In the genomic region with DNA sequence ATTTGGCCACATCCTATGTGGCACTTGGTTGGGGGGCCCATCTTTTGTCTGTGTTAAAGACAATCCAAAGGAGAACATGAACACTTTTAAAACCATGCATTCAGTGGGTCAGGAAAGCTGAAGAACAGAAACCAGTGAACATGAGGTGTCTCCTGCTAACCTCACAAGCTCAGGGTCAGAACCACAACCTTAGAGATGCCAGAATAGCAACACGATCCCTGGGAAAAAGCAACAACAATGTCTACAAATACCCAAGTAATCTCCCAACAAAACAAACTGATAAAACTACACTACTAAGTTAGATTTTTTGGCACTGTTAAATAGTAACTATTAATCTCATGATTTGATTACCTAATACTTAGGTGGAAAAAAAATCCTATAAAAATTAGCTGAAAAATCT, we compare ENCODE assay signal across 1 cellular context.
TF ChIP-seq lines count a peak whose summit lies in the region.

No MANE protein-coding gene starts in this region.

TF ChIP-seq in H1, 55 proteins besides CTCF, POLR2A, EP300 and RAD21 (continued from another document):
- TF ChIP-seq, protein P1, sequence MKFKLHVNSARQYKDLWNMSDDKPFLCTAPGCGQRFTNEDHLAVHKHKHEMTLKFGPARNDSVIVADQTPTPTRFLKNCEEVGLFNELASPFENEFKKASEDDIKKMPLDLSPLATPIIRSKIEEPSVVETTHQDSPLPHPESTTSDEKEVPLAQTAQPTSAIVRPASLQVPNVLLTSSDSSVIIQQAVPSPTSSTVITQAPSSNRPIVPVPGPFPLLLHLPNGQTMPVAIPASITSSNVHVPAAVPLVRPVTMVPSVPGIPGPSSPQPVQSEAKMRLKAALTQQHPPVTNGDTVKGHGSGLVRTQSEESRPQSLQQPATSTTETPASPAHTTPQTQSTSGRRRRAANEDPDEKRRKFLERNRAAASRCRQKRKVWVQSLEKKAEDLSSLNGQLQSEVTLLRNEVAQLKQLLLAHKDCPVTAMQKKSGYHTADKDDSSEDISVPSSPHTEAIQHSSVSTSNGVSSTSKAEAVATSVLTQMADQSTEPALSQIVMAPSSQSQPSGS (IDR thresholded peaks at IDR 0.05; ENCODE audit: low read length), result no peak
- TF ChIP-seq SP4 (IDR thresholded peaks at IDR 0.05; ENCODE audit: low read length) (no peak), YY1 (IDR thresholded peaks at IDR 0.05; ENCODE audit: low read depth, low read length) (no peak), RXRA (IDR thresholded peaks at IDR 0.05; ENCODE audit: insufficient read depth, low read depth, low read length) (no peak), KDM1A (IDR thresholded peaks at IDR 0.05; ENCODE audit: borderline replicate concordance, low read length) (no peak), SIN3A (conservative IDR thresholded peaks at IDR 0.05 in 1 of 2, IDR thresholded peaks at IDR 0.05 in 1 of 2; ENCODE audit: low read depth in 1 of 2, low read length in 2 of 2) (no peak), HDAC6 (IDR thresholded peaks at IDR 0.05; ENCODE audit: low read depth, low read length) (no peak), CHD2 (IDR thresholded peaks at IDR 0.05; ENCODE audit: low read length) (no peak)
- TF ChIP-seq, protein P2, sequence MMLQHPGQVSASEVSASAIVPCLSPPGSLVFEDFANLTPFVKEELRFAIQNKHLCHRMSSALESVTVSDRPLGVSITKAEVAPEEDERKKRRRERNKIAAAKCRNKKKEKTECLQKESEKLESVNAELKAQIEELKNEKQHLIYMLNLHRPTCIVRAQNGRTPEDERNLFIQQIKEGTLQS (IDR thresholded peaks at IDR 0.05; ENCODE audit: insufficient read depth, low read depth, low read length), result no peak
